ENCODE assay signal across 1 cellular context in genomic region chr22:35134637-35135036, GRCh38.
TF ChIP-seq lines count a peak whose summit lies in the region.

No MANE protein-coding gene starts in this region.

TF ChIP-seq in GM23338, 12 proteins besides CTCF, POLR2A, EP300 and RAD21 (continued from another document):
- TF ChIP-seq ZNF331 (CRISPR knock-in tag; IDR thresholded peaks at IDR 0.05; ENCODE audit: low read depth) (no peak), ZNF462 (CRISPR knock-in tag; IDR thresholded peaks at IDR 0.05) (no peak), STAT1 (IDR thresholded peaks at IDR 0.05; ENCODE audit: unreplicated experiment) (no peak), REST (IDR thresholded peaks at IDR 0.05; ENCODE audit: unreplicated experiment) (no peak)
TF ChIP-seq in GM23338: peak in this region for 0.
